In genomic region chr17:76585048-76585648, GRCh38 we compare ENCODE assay signal across 8 cellular contexts. TPM values are rescaled to one million over a fixed set of nuclear protein-coding genes. Genes with fewer than 3 reads are reported as not detected.
A peak's percentile ranks its signal among the peaks of the same experiment; 100 is the strongest.
DNase-seq lines count a peak whose midpoint lies in the region; ATAC-seq and TF ChIP-seq lines count a peak whose summit lies in the region.

No MANE protein-coding gene starts in this region.

- H3K4me1 ChIP-seq in RWPE2 (ENCODE audit: insufficient read depth, poor library complexity, severe bottlenecking), result peaks cover 44% of the 10 kb centered on the region
- H3K4me1 ChIP-seq in esophagus muscularis mucosa, result peaks cover 15 to 30% (median 27%) of the 10 kb centered on the region in 4 donors
- peaks cover 31% of the 10 kb centered on the region for H3K4me1 ChIP-seq in neural progenitor cell

- TF ChIP-seq POLR2A in esophagus muscularis mucosa (IDR thresholded peaks at IDR 0.05; ENCODE audit: low read depth), result no peak

- H3K4me3 ChIP-seq in RWPE2 (ENCODE audit: severe bottlenecking) (peak overlapping the region; percentile 84), esophagus muscularis mucosa (peak overlapping the region; percentile 61 to 69 (median 64)), neural progenitor cell (peak overlapping the region; percentile 44)

- no peak for TF ChIP-seq CTCF in RWPE2 (IDR thresholded peaks at IDR 0.05; ENCODE audit: poor library complexity, severe bottlenecking)
- TF ChIP-seq CTCF in esophagus muscularis mucosa (IDR thresholded peaks at IDR 0.05), result no peak
- TF ChIP-seq CTCF in neural progenitor cell (IDR thresholded peaks at IDR 0.05), result no peak

- no peaks in the 10 kb centered on the region for H3K79me2 ChIP-seq in neural progenitor cell (ENCODE audit: low read depth)

- H3K9me3 ChIP-seq in RWPE2 (ENCODE audit: severe bottlenecking) (no peaks in the 10 kb centered on the region), esophagus muscularis mucosa (no peaks in the 10 kb centered on the region), neural progenitor cell (ENCODE audit: low read depth) (no peaks in the 10 kb centered on the region)

- H3K4me3 Mint-ChIP-seq in neural progenitor cell, result peak overlapping the region; percentile 73

- H3K4me1 Mint-ChIP-seq in neural progenitor cell, result peaks cover 21% of the 10 kb centered on the region

- peak overlapping the region; percentile 90 for H3K4me2 ChIP-seq in neural progenitor cell

- H3K9ac ChIP-seq in neural progenitor cell, result no peak overlapping the region

- H3K36me3 ChIP-seq in RWPE2 (ENCODE audit: low read depth) (no peaks in the 10 kb centered on the region; the same call in 1 of the 2 replicates), esophagus muscularis mucosa (no peaks in the 10 kb centered on the region), neural progenitor cell (no peaks in the 10 kb centered on the region)

- CTCF ChIA-PET in HEK293T (lab: Yijun Ruan, JAX), result interaction anchor here (1.0 to 2.0 kb wide), 2 partner anchors 9 to 39 kb away, joined by 3 to 8 read pairs; no protein-coding TSS in a partner anchor

- peaks cover 21% of the 10 kb centered on the region for H3F3A ChIP-seq in neural progenitor cell (ENCODE audit: low read depth)

- H2AFZ ChIP-seq in neural progenitor cell (replicated peaks), result peak overlapping the region; percentile 71

- ATAC-seq in RWPE2 (ENCODE audit: low read depth) (peak; percentile 26), GM21619 (IDR thresholded peaks at IDR 0.05; ENCODE audit: unreplicated experiment) (no peak), GM21528 (IDR thresholded peaks at IDR 0.05; ENCODE audit: low FRiP score, unreplicated experiment) (no peak)

- H3K36me3 Mint-ChIP-seq in neural progenitor cell, result no peaks in the 10 kb centered on the region

- peaks cover 11% of the 10 kb centered on the region for H3K9me3 Mint-ChIP-seq in neural progenitor cell

- POLR2A ChIA-PET in HEK293T (lab: Yijun Ruan, JAX), result interaction anchor here (0.6 to 2.4 kb wide), 8 partner anchors 10 to 111 kb away, joined by 3 to 20 read pairs (median 5); no protein-coding TSS in a partner anchor

- peaks cover 31% of the 10 kb centered on the region for H4K20me1 ChIP-seq in neural progenitor cell (ENCODE audit: low read depth)

- DNase-seq in EL, result peak; percentile 32
- no peak for DNase-seq in RWPE2 (ENCODE audit: low spot score)
- no peak for DNase-seq in esophagus muscularis mucosa (ENCODE audit: extremely low spot score)
- peak; percentile 70 for DNase-seq in neural progenitor cell (ENCODE audit: low spot score)
- DNase-seq in cerebellar nuclear complex (lab: John Stamatoyannopoulos, UW), result no peak
- no peak for DNase-seq in HEK293T (ENCODE audit: extremely low spot score)

- peaks cover 62% of the 10 kb centered on the region for H3K27me3 Mint-ChIP-seq in neural progenitor cell (ENCODE audit: insufficient read depth, low read depth)

- 3% methylated on average over 28 of the region's 60 CpGs for WGBS in esophagus muscularis mucosa

- no peaks in the 10 kb centered on the region for H3K27me3 ChIP-seq in RWPE2 (ENCODE audit: insufficient read depth, poor library complexity, severe bottlenecking)
- H3K27me3 ChIP-seq in esophagus muscularis mucosa, result peaks cover 0 to 56% (median 25%) of the 10 kb centered on the region in 4 donors
- peaks cover 95% of the 10 kb centered on the region for H3K27me3 ChIP-seq in neural progenitor cell

- H3K27ac ChIP-seq in RWPE2 (ENCODE audit: poor library complexity, severe bottlenecking) (peak overlapping the region; percentile 88), esophagus muscularis mucosa (replicated peaks in 1 of 4) (peak overlapping the region; percentile 59 to 72 (median 67)), neural progenitor cell (no peak overlapping the region)

- no peak overlapping the region for H3K27ac Mint-ChIP-seq in neural progenitor cell

- TF ChIP-seq EP300 in esophagus muscularis mucosa (IDR thresholded peaks at IDR 0.05), result no peak

- intact Hi-C loops in esophagus muscularis mucosa (cut with DNase I), result no loop called here

TF ChIP-seq in HEK293T, 16 proteins besides CTCF, POLR2A, EP300 and RAD21:
- TF ChIP-seq SP1 (IDR thresholded peaks at IDR 0.05) (no peak), HDGF (IDR thresholded peaks at IDR 0.05; ENCODE audit: borderline replicate concordance) (no peak), FOXM1 (IDR thresholded peaks at IDR 0.05; ENCODE audit: borderline replicate concordance) (no peak), FOXK2 (IDR thresholded peaks at IDR 0.05) (no peak), SUZ12 (IDR thresholded peaks at IDR 0.05) (no peak), TARDBP (IDR thresholded peaks at IDR 0.05) (no peak), L3MBTL2 (conservative IDR thresholded peaks at IDR 0.05) (no peak), ELF4 (IDR thresholded peaks at IDR 0.05) (no peak)

RNA-seq across cellular contexts. Expression of gene ST6GALNAC2, which starts 0.5 kb away (rescaled TPM):
- total RNA-seq in esophagus muscularis mucosa (10 to 100 TPM in 2 of 4 donors, 1 to 10 TPM in 2; 8.7 to 17.8 (median 13.3) TPM), neural progenitor cell (ENCODE audit: low replicate concordance) (0.28 TPM in 1 of 2 replicates, not detected in the other)

RNA-seq across cellular contexts. Expression of gene PRCD, which starts 45.3 kb away (rescaled TPM):
- total RNA-seq in esophagus muscularis mucosa (1 to 10 TPM; 1.2 to 5.1 (median 3.8) TPM), neural progenitor cell (ENCODE audit: low replicate concordance) (0.09 TPM in 1 of 2 replicates, not detected in the other)

RNA-seq across cellular contexts. Expression of gene CYGB, which starts 47.6 kb away (rescaled TPM):
- total RNA-seq in esophagus muscularis mucosa (10 to 100 TPM; 10.8 to 23.5 (median 20.7) TPM), neural progenitor cell (ENCODE audit: low replicate concordance) (1.1 TPM in 1 of 2 replicates, not detected in the other)

RNA-seq across cellular contexts. Expression of gene ST6GALNAC1, which starts 58.4 kb away (rescaled TPM):
- total RNA-seq in esophagus muscularis mucosa (1 to 10 TPM in 3 of 4 donors, under 1 TPM in 1; 0.83 to 4.9 (median 3.2) TPM), neural progenitor cell (ENCODE audit: low replicate concordance) (not detected in 2 replicates)

Comparison
In these comparisons a context has a peak if more than half of its experiments do, and no peak if none do; other contexts are left out.
1. DNase-seq: peak in EL (single experiment) and neural progenitor cell (single experiment); none in RWPE2 (single experiment), esophagus muscularis mucosa (single experiment), cerebellar nuclear complex (0 of 2) and HEK293T (single experiment).
2. Peak in every context shown above with its lines, with median percentiles within 50 percentile points of each other: H3K4me3 ChIP-seq.